8 cellular contexts compared by ENCODE assay signal in the genomic region with DNA sequence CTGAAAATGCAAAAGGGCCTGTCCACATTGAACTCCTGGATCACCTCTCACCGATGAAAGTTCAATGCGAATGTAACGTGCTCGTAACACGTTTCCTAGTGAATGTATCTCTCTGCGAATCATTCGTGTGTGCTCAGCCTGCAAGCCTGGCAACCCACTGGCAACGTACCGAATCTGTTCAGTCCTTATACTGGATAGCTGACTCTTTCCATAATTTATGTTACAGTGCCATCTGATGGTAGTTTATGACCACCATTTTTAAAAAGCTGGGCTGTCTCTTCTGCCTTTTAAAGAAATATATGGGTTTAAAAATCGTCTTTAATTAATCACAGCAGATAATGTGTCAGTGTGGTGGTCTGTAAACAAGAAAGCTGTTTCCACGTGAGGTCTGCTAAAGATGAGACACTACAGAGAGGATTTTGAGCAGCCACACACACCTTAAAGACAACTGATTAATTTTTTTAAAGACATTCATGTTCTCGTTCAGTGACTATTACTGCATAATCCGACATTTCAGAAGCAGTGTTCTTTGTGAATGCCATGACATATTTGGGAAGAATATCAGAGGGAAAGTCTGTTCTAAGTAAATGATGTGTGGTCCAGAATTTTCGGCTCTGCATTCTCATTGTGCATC.
DNase-seq lines count a peak whose midpoint lies in the region; ATAC-seq, FAIRE-seq and TF ChIP-seq lines count a peak whose summit lies in the region.

No MANE protein-coding gene starts in this region.

- intact Hi-C loops in activated naive CD4-positive, alpha-beta T cell treated with anti-CD3 and anti-CD28 coated beads for 36 hours (cut with micrococcal nuclease), result loop anchor here (1.0 to 10.0 kb wide), 12 partner anchors 51 to 1588 kb away; no protein-coding TSS in a partner anchor
- intact Hi-C loops in Right ventricle myocardium superior (cut with DNase I), result no loop called here

- H3K4me1 Mint-ChIP-seq in activated naive CD4-positive, alpha-beta T cell treated with anti-CD3 and anti-CD28 coated beads for 36 hours (ENCODE audit: low read depth), result peaks cover 4% of the 10 kb centered on the region

- TF ChIP-seq CTCF in C4-2B (conservative IDR thresholded peaks at IDR 0.05), result peak; percentile 63

- no peak overlapping the region for H3K27ac Mint-ChIP-seq in activated naive CD4-positive, alpha-beta T cell treated with anti-CD3 and anti-CD28 coated beads for 36 hours

- H3K9me3 Mint-ChIP-seq in activated naive CD4-positive, alpha-beta T cell treated with anti-CD3 and anti-CD28 coated beads for 36 hours, result no peaks in the 10 kb centered on the region

- FAIRE-seq in GM19239 (lab: Jason Lieb, UNC), result peak; percentile 39

- H3K4me3 Mint-ChIP-seq in activated naive CD4-positive, alpha-beta T cell treated with anti-CD3 and anti-CD28 coated beads for 36 hours, result no peak overlapping the region

- peak; percentile 18 for DNase-seq in GM19239 (ENCODE audit: insufficient read length, low spot score)
- DNase-seq in NCI-H2227 treated with DMSO at 0.1 percent for 48 hours (lab: John Stamatoyannopoulos, UW), result peak; percentile 17
- DNase-seq in activated naive CD4-positive, alpha-beta T cell treated with anti-CD3 and anti-CD28 coated beads for 36 hours, result peak; percentile 42
- peak; percentile 54 for DNase-seq in Right ventricle myocardium superior
- peak; percentile 55 for DNase-seq in putamen (ENCODE audit: low spot score)
- DNase-seq in stimulated activated naive CD4-positive, alpha-beta T cell treated with Interleukin-2 at 50 U/mL for 16 hours (lab: John Stamatoyannopoulos, UW), result no peak

- no peak overlapping the region for H3K27ac ChIP-seq in C4-2B

- H3K36me3 Mint-ChIP-seq in activated naive CD4-positive, alpha-beta T cell treated with anti-CD3 and anti-CD28 coated beads for 36 hours (ENCODE audit: low read depth), result no peaks in the 10 kb centered on the region

- H3K27me3 Mint-ChIP-seq in activated naive CD4-positive, alpha-beta T cell treated with anti-CD3 and anti-CD28 coated beads for 36 hours (ENCODE audit: low read depth), result no peaks in the 10 kb centered on the region

- peak; percentile 76 for ATAC-seq in Right ventricle myocardium superior (ENCODE audit: poor library complexity)
- ATAC-seq in GM21528 (IDR thresholded peaks at IDR 0.05; ENCODE audit: low FRiP score, unreplicated experiment), result no peak

- CTCF ChIA-PET in activated naive CD4-positive, alpha-beta T cell treated with anti-CD3 and anti-CD28 coated beads for 36 hours (lab: Charles Lee), result interaction anchor here (0.6 to 1.5 kb wide), 3 partner anchors 21 to 803 kb away, joined by 3 to 4 read pairs (median 3); no protein-coding TSS in a partner anchor
